In the genomic region with DNA sequence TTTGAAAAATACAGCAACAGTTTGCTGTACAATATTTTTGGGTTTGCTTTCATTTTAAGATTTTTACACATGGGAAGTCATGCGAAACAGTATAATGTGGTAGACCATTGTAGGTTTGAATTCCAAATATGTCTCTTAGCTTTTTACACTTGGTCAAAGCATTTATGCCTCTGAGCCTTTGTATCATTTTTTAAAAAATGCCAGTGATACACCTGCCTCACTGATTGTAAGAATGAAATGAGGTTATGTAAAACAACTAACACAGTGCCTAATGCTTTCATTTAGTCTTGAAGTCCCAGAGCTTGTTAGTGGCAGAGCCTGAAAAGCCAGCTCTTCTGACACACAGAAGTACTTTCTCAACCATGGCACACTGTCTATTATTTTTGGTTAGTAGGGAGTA, we compare ENCODE assay signal across 13 cellular contexts.
A peak's percentile ranks its signal among the peaks of the same experiment; 100 is the strongest.
DNase-seq lines count a peak whose midpoint lies in the region; ATAC-seq and TF ChIP-seq lines count a peak whose summit lies in the region.
"Had no signal": no experiment of that assay in that cellular context is flagged by ENCODE, and none has a peak within 500 bp of the region (broad histone marks: within the 10 kb centered on the region; RNA-seq: fewer than 3 reads in every experiment).

No MANE protein-coding gene starts in this region.

- no peak overlapping the region for H3K27ac ChIP-seq in testis
- H3K27ac ChIP-seq: skin epidermis had no signal

- no peaks in the 10 kb centered on the region for H3K36me3 ChIP-seq in testis (ENCODE audit: low read depth, missing control alignments)

- no peak for TF ChIP-seq CTCF in testis (IDR thresholded peaks at IDR 0.05)

- WGBS in testis, 2 donors: 100% methylated on average over 1 of the region's 1 CpG

- H3K4me1 ChIP-seq in testis: no peaks in the 10 kb centered on the region

- DNase-seq in kidney glomerular epithelial cell (lab: John Stamatoyannopoulos, UW) (peak; percentile 41), HuH-7.5 (ENCODE audit: low spot score) (no peak), testis (no peak), NCI-H1417 (lab: John Stamatoyannopoulos, UW) (no peak)
- no peak for DNase-seq in stimulated activated naive CD8-positive, alpha-beta T cell treated with anti-CD3 and anti-CD28 coated beads, Interleukin-15, Interleukin-2, amounts not matched to agents 100 U/mL and 50 U/mL, for 24 hours
- DNase-seq: activated CD4-positive, alpha-beta T cell treated with anti-CD3 and anti-CD28 coated beads for 1 hour; activated gamma-delta T cell; Calu3; NCI-H2227 treated with DMSO at 0.1 percent for 48 hours had no signal

- intact Hi-C loops in testis (cut with DNase I; ENCODE audit: low total_unique reads): no loop called here

- TF ChIP-seq POLR2A in testis (IDR thresholded peaks at IDR 0.05): no peak

- no peak overlapping the region for H3K4me3 ChIP-seq in testis
- H3K4me3 ChIP-seq: skin epidermis had no signal

- ATAC-seq in GM18867 (IDR thresholded peaks at IDR 0.05; ENCODE audit: unreplicated experiment) (peak; percentile 77), GM21526 (IDR thresholded peaks at IDR 0.05; ENCODE audit: low FRiP score, unreplicated experiment) (peak; percentile 64), HG03432 (IDR thresholded peaks at IDR 0.05; ENCODE audit: unreplicated experiment) (peak; percentile 68)
- ATAC-seq in stimulated activated naive CD8-positive, alpha-beta T cell treated with anti-CD3 and anti-CD28 coated beads, Interleukin-15, Interleukin-2, amounts not matched to agents 100 U/mL and 50 U/mL, for 24 hours: no peak

- no peaks in the 10 kb centered on the region for H3K27me3 ChIP-seq in testis

- H3K9me3 ChIP-seq in testis: no peaks in the 10 kb centered on the region
